ENCODE assay signal across 24 cellular contexts in the genomic region with DNA sequence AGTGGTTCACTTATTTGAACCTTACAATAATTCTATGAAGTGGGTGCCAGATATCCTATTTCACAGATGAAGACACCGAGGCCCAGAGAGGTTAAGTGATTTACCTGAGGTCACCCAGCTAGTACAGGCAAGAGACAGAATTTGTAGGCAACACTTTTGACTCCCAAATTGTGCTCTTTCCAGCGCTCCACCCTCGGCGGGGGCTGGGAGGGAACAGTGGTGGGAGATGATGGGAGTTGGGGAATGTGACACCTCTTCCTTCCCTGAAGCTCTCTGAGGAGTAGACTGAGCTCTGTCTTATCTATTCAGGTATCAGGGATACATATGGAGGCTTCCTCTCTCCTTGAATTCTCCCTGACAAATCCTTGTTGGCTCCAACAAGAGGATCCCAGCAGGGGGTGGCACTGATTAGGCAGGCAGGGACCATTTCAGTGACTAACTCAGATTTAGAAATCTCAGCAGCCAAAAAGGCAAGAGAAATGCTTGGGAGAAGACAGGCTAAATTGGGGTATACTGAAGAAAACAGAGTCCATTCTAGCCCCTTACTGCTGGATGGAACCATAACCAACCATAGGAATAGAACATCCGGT.
DNase-seq lines count a peak whose midpoint lies in the region; ATAC-seq, FAIRE-seq and TF ChIP-seq lines count a peak whose summit lies in the region.
"Had no signal": no experiment of that assay in that cellular context is flagged by ENCODE, and none has a peak within 500 bp of the region (broad histone marks: within the 10 kb centered on the region; RNA-seq: fewer than 3 reads in every experiment).

No MANE protein-coding gene starts in this region.

- H3K27ac Mint-ChIP-seq in GM23338 (no peak overlapping the region), neural progenitor cell (no peak overlapping the region)
- no peak overlapping the region for H3K27ac Mint-ChIP-seq in CD4-positive, alpha-beta T cell
- H3K27ac Mint-ChIP-seq: CD14-positive monocyte; CD8-positive, alpha-beta T cell; IgD-negative memory B cell had no signal

- no peaks in the 10 kb centered on the region for H4K20me1 ChIP-seq in GM23338 (replicated peaks; ENCODE audit: insufficient read depth)
- peaks cover 6% of the 10 kb centered on the region; the same call in 1 of the 2 replicates for H4K20me1 ChIP-seq in K562 (replicated peaks; ENCODE audit: control insufficient read depth, insufficient read depth, low read length)
- no peaks in the 10 kb centered on the region for H4K20me1 ChIP-seq in neural progenitor cell (ENCODE audit: low read depth)
- H4K20me1 ChIP-seq: BLaER1 had no signal

- H3K27me3 ChIP-seq in GM23338 (ENCODE audit: insufficient read depth), result no peaks in the 10 kb centered on the region
- H3K27me3 ChIP-seq in K562 (ENCODE audit: control insufficient read depth in 2 of 2, insufficient read depth in 2 of 2, low read length in 2 of 2), result peaks cover 0 to 16% of the 10 kb centered on the region in 2 experiments; a peak in 3 of 5 replicates
- H3K27me3 ChIP-seq in neural progenitor cell, result no peaks in the 10 kb centered on the region
- H3K27me3 ChIP-seq in CD4-positive, alpha-beta T cell (ENCODE audit: control insufficient read depth, insufficient read depth, low read length), result no peaks in the 10 kb centered on the region
- H3K27me3 ChIP-seq: BLaER1 had no signal

- no peak for TF ChIP-seq RAD21 in K562 (CRISPR knock-in tag; conservative IDR thresholded peaks at IDR 0.05 in 1 of 2, IDR thresholded peaks at IDR 0.05 in 1 of 2)

- no peak overlapping the region for H3K4me2 ChIP-seq in GM23338
- no peak overlapping the region for H3K4me2 ChIP-seq in K562 (ENCODE audit: insufficient read depth, low read length)
- H3K4me2 ChIP-seq in neural progenitor cell, result no peak overlapping the region
- H3K4me2 ChIP-seq: A549, BLaER1 had no signal

- TF ChIP-seq CTCF in GM23338 (conservative IDR thresholded peaks at IDR 0.05; ENCODE audit: low read depth in 2 of 2), result no peak
- TF ChIP-seq CTCF in K562 (IDR thresholded peaks at IDR 0.05 in 2 of 3, conservative IDR thresholded peaks at IDR 0.05 in 1 of 3; ENCODE audit: insufficient read depth in 2 of 3, low read depth in 1 of 3, low read length in 3 of 3), result no peak
- TF ChIP-seq CTCF in neural progenitor cell (IDR thresholded peaks at IDR 0.05), result no peak
- TF ChIP-seq CTCF in CD4-positive, alpha-beta T cell (IDR thresholded peaks at IDR 0.05), result no peak

- H3K36me3 Mint-ChIP-seq in GM23338 (ENCODE audit: low read depth), result no peaks in the 10 kb centered on the region
- H3K36me3 Mint-ChIP-seq in neural progenitor cell, result no peaks in the 10 kb centered on the region
- H3K36me3 Mint-ChIP-seq in CD4-positive, alpha-beta T cell (ENCODE audit: low read depth), result no peaks in the 10 kb centered on the region
- H3K36me3 Mint-ChIP-seq: CD14-positive monocyte; CD8-positive, alpha-beta T cell; IgD-negative memory B cell had no signal

- no peaks in the 10 kb centered on the region for H3K9me3 ChIP-seq in K562 (replicated peaks; ENCODE audit: control insufficient read depth, insufficient read depth, low read depth, low read length)
- no peaks in the 10 kb centered on the region for H3K9me3 ChIP-seq in neural progenitor cell (ENCODE audit: low read depth)
- H3K9me3 ChIP-seq in CD4-positive, alpha-beta T cell (ENCODE audit: control insufficient read depth, low read length), result no peaks in the 10 kb centered on the region
- H3K9me3 ChIP-seq: A549, BLaER1, HAP-1 had no signal

- WGBS in K562 (ENCODE audit: insufficient coverage, low coverage, missing lambda C conversion rate), result 0% methylated on average over 5 of the region's 5 CpGs

- CTCF ChIA-PET in K562 (lab: Yijun Ruan, JAX; ENCODE audit: low intra/inter-chr PET ratio), result no interaction called here
- CTCF ChIA-PET in CD4-positive, alpha-beta T cell (lab: Charles Lee), result no interaction called here

- intact Hi-C loops in K562 (cut with micrococcal nuclease), result no loop called here
- intact Hi-C loops in CD4-positive, alpha-beta T cell (cut with DNase I, micrococcal nuclease), result loop anchor here in 1 of 2 experiments (5.0 kb wide), 1 partner anchor 627 kb away; the partner anchor contains the start of gene SLIT3

- no TSS peak for BruUV-seq in K562 (replicated peaks; lab: Mats Ljungman, UMichigan)

- H3F3A ChIP-seq in GM23338 (replicated peaks; ENCODE audit: low read depth) (no peaks in the 10 kb centered on the region), neural progenitor cell (ENCODE audit: low read depth) (no peaks in the 10 kb centered on the region)

- no peak overlapping the region for H3K4me3 ChIP-seq in GM23338
- no peak overlapping the region for H3K4me3 ChIP-seq in K562
- no peak overlapping the region for H3K4me3 ChIP-seq in neural progenitor cell
- H3K4me3 ChIP-seq: A549, BLaER1, HAP-1 had no signal

- TF ChIP-seq EP300 in K562 (IDR thresholded peaks at IDR 0.05; ENCODE audit: low read length), result no peak

- peaks cover 2% of the 10 kb centered on the region for H3K27me3 Mint-ChIP-seq in GM23338 (ENCODE audit: insufficient read depth, low read depth, poor library complexity)
- peaks cover 6% of the 10 kb centered on the region for H3K27me3 Mint-ChIP-seq in neural progenitor cell (ENCODE audit: insufficient read depth, low read depth)
- no peaks in the 10 kb centered on the region for H3K27me3 Mint-ChIP-seq in CD4-positive, alpha-beta T cell

- H2AFZ ChIP-seq in GM23338 (no peak overlapping the region), K562 (ENCODE audit: low read depth, low read length) (no peak overlapping the region), neural progenitor cell (replicated peaks) (no peak overlapping the region)

- H3K27ac ChIP-seq in GM23338 (ENCODE audit: low read depth), result no peak overlapping the region
- H3K27ac ChIP-seq in K562 (ENCODE audit: extremely low read depth, low read depth, low read length), result no peak overlapping the region
- no peak overlapping the region for H3K27ac ChIP-seq in neural progenitor cell
- no peak overlapping the region for H3K27ac ChIP-seq in CD4-positive, alpha-beta T cell (ENCODE audit: low read depth, low read length)
- H3K27ac ChIP-seq: 22Rv1, A549, BLaER1, HL-60 had no signal

- H3K9me3 Mint-ChIP-seq in GM23338 (no peaks in the 10 kb centered on the region), neural progenitor cell (no peaks in the 10 kb centered on the region)
- no peaks in the 10 kb centered on the region for H3K9me3 Mint-ChIP-seq in CD4-positive, alpha-beta T cell
- H3K9me3 Mint-ChIP-seq: CD14-positive monocyte; CD8-positive, alpha-beta T cell; IgD-negative memory B cell had no signal

- H3K4me1 ChIP-seq in GM23338 (ENCODE audit: insufficient read depth) (no peaks in the 10 kb centered on the region), K562 (replicated peaks in 1 of 2; ENCODE audit: control insufficient read depth in 2 of 2, insufficient read depth in 2 of 2, low read length in 2 of 2) (peaks cover 0 to 6% of the 10 kb centered on the region in 2 experiments; a peak in 1 of 5 replicates), neural progenitor cell (no peaks in the 10 kb centered on the region)
- H3K4me1 ChIP-seq: A549, BLaER1 had no signal

- no peaks in the 10 kb centered on the region for H3K79me2 ChIP-seq in GM23338 (replicated peaks; ENCODE audit: insufficient read depth)
- no peaks in the 10 kb centered on the region for H3K79me2 ChIP-seq in K562 (ENCODE audit: control insufficient read depth, insufficient read depth, low read length)
- no peaks in the 10 kb centered on the region for H3K79me2 ChIP-seq in neural progenitor cell (ENCODE audit: low read depth)

- POLR2A ChIA-PET in K562 (lab: Yijun Ruan, JAX), result no interaction called here
- POLR2A ChIA-PET in CD4-positive, alpha-beta T cell (lab: Charles Lee), result no interaction called here

- no peaks in the 10 kb centered on the region for H3K9me2 ChIP-seq in GM23338 (ENCODE audit: insufficient read depth)

- DNase-seq in DMS 273 (lab: John Stamatoyannopoulos, UW; ENCODE audit: unreplicated experiment) (peak; percentile 9), DMS 273 treated with DMSO at 0.1 percent for 48 hours (lab: John Stamatoyannopoulos, UW) (no peak), GM23338 (ENCODE audit: low spot score) (peak; percentile 19), K562 (ENCODE audit: extremely low read depth in 1 of 4, low spot score in 3 of 4) (no peak), neural progenitor cell (ENCODE audit: low spot score) (peak; percentile 39), DMS114 treated with DMSO at 0.1 percent for 48 hours (lab: John Stamatoyannopoulos, UW; ENCODE audit: unreplicated experiment) (no peak)
- no peak for DNase-seq in stimulated activated CD4-positive, alpha-beta T cell treated with anti-CD3 and anti-CD28 coated beads, Interleukin-2, amount 100 ng/mL, for 48 hours
- DNase-seq in CD4-positive, alpha-beta T cell, result no peak
- DNase-seq: Calu3; CD8-positive, alpha-beta T cell; DMS153; DMS79; GDM1; KG1 had no signal

- FAIRE-seq in K562 (lab: Jason Lieb, UNC), result no peak
- FAIRE-seq: A549, GM12892, GM18507, H1 had no signal

- no peak for ATAC-seq in GM23338
- no peak for ATAC-seq in K562
- ATAC-seq in CD4-positive, alpha-beta T cell (ENCODE audit: poor library complexity), result no peak
- ATAC-seq: A549; CD8-positive, alpha-beta T cell had no signal

- no peak overlapping the region for H3K9ac ChIP-seq in K562 (ENCODE audit: insufficient read depth in 1 of 2, low read depth in 2 of 2, low read length in 2 of 2)
- H3K9ac ChIP-seq in neural progenitor cell, result no peak overlapping the region
- H3K9ac ChIP-seq: BLaER1 had no signal

- TF ChIP-seq POLR2A in K562 (conservative IDR thresholded peaks at IDR 0.05), result no peak

- H3K36me3 ChIP-seq in GM23338 (ENCODE audit: insufficient read depth) (no peaks in the 10 kb centered on the region), K562 (ENCODE audit: control insufficient read depth, insufficient read depth, low read length) (no peaks in the 10 kb centered on the region), neural progenitor cell (no peaks in the 10 kb centered on the region)
- H3K36me3 ChIP-seq: BLaER1, HAP-1 had no signal

- H3K4me3 Mint-ChIP-seq in GM23338 (no peak overlapping the region), neural progenitor cell (no peak overlapping the region)
- H3K4me3 Mint-ChIP-seq in CD4-positive, alpha-beta T cell, result no peak overlapping the region
- H3K4me3 Mint-ChIP-seq: CD14-positive monocyte; CD8-positive, alpha-beta T cell; IgD-negative memory B cell had no signal

- no peaks in the 10 kb centered on the region; the same call in 2 of the 3 replicates for H3K4me1 Mint-ChIP-seq in GM23338
- peaks cover 4% of the 10 kb centered on the region for H3K4me1 Mint-ChIP-seq in neural progenitor cell
- no peaks in the 10 kb centered on the region for H3K4me1 Mint-ChIP-seq in CD4-positive, alpha-beta T cell (ENCODE audit: low read depth)
- H3K4me1 Mint-ChIP-seq: CD14-positive monocyte, IgD-negative memory B cell had no signal

- H3K9me1 ChIP-seq in K562 (ENCODE audit: control insufficient read depth, insufficient read depth, low read length), result no peaks in the 10 kb centered on the region

- in situ Hi-C loops in K562 (cut with MboI), result loop anchor here (25.0 kb wide), 1 partner anchor 413 kb away; no protein-coding TSS in a partner anchor

TF ChIP-seq in GM23338, 12 proteins besides CTCF, POLR2A, EP300 and RAD21 (continues in another document):
- no peak for TF ChIP-seq ZNF331 (CRISPR knock-in tag; IDR thresholded peaks at IDR 0.05; ENCODE audit: low read depth)
- TF ChIP-seq CREB1 (CRISPR knock-in tag; IDR thresholded peaks at IDR 0.05; ENCODE audit: low read depth), result no peak

TF ChIP-seq in K562, 482 proteins besides CTCF, POLR2A, EP300 and RAD21 (continues in another document):
- TF ChIP-seq NCOA2 (IDR thresholded peaks at IDR 0.05; ENCODE audit: partially characterized antibody in 2 of 2) (no peak), ZC3H11A (IDR thresholded peaks at IDR 0.05; ENCODE audit: low read depth, low read length) (no peak)

Comparison
In these comparisons a context has a peak if more than half of its experiments do, and no peak if none do; other contexts are left out.
1. DNase-seq: peak in DMS 273 (single experiment), GM23338 (single experiment) and neural progenitor cell (single experiment); none in DMS 273 treated with DMSO at 0.1 percent for 48 hours (single experiment), K562 (0 of 4), DMS114 treated with DMSO at 0.1 percent for 48 hours (single experiment), stimulated activated CD4-positive, alpha-beta T cell treated with anti-CD3 and anti-CD28 coated beads, Interleukin-2, amount 100 ng/mL, for 48 hours (0 of 2) and CD4-positive, alpha-beta T cell (0 of 10).